In the genomic region with DNA sequence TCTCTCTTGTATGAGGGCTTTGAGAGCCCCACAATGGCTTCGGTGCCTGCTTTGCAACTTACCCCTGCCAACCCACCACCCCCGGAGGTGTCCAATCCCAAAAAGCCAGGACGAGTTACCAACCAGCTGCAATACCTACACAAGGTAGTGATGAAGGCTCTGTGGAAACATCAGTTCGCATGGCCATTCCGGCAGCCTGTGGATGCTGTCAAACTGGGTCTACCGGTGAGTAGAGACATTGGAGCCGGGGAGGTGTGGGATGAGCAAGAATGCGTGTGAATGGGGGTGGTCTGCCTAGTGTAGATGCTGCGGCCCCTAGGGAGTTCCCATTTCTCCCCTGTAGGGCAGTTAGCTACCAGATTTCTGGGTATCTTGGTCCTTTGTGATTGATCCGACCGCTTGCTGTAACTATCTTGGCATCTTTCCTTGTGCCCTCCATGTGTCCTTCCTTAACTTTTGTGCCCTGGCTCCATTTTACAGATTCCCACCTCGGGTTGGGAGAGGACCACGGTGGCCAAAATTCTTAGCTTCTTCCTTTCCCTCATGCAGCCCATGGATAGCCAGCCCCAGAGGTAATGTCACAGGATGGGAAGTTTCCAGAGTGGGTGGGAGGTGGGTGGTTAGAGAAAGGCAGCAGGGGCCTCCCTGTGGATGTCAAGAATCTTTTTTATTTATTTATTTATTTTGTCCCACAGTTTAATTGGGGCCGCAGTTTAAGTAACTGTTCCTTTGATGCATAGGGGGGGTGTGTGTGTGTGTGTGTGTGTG, we compare ENCODE assay signal across 8 cellular contexts.
DNase-seq lines count a peak whose midpoint lies in the region; ATAC-seq and TF ChIP-seq lines count a peak whose summit lies in the region.

No MANE protein-coding gene starts in this region.

- DNase-seq in SK-N-MC (ENCODE audit: low read depth, low spot score): no peak
- DNase-seq in fibroblast of pulmonary artery (ENCODE audit: low read depth): no peak
- DNase-seq in skeletal muscle cell (ENCODE audit: low read depth): no peak
- no peak for DNase-seq in Kasumi-1 (lab: John Stamatoyannopoulos, UW)
- no peak for DNase-seq in NCI-H1694 treated with DMSO at 0.1 percent for 48 hours (lab: John Stamatoyannopoulos, UW)

- H3K4me3 ChIP-seq in SK-N-MC (peak overlapping the region; percentile 88), fibroblast of pulmonary artery (replicated peaks; ENCODE audit: low read depth, low read length) (peak overlapping the region; percentile 100), skeletal muscle cell (ENCODE audit: low read depth, low read length) (peak overlapping the region; percentile 85)

- no peaks in the 10 kb centered on the region for H3K9me3 ChIP-seq in SK-N-MC (ENCODE audit: low read depth, low read length)

- peaks cover 75% of the 10 kb centered on the region for H3K36me3 ChIP-seq in SK-N-MC (ENCODE audit: insufficient read depth, low read length)

- no peak for TF ChIP-seq CTCF in fibroblast of pulmonary artery (IDR thresholded peaks at IDR 0.05; ENCODE audit: low read length, missing control alignments)

- ATAC-seq in GM21515 (IDR thresholded peaks at IDR 0.05; ENCODE audit: unreplicated experiment) (no peak), HG03469 (IDR thresholded peaks at IDR 0.05; ENCODE audit: unreplicated experiment) (no peak)

- peak; percentile 57 for TF ChIP-seq POLR2A in GM19193 (IDR thresholded peaks at IDR 0.05; ENCODE audit: extremely low read depth, insufficient read depth, insufficient read length)

- H3K27ac ChIP-seq in SK-N-MC: no peak overlapping the region

- peak overlapping the region; percentile 94 for H3K9ac ChIP-seq in SK-N-MC (ENCODE audit: insufficient read length)
